In the genomic region with DNA sequence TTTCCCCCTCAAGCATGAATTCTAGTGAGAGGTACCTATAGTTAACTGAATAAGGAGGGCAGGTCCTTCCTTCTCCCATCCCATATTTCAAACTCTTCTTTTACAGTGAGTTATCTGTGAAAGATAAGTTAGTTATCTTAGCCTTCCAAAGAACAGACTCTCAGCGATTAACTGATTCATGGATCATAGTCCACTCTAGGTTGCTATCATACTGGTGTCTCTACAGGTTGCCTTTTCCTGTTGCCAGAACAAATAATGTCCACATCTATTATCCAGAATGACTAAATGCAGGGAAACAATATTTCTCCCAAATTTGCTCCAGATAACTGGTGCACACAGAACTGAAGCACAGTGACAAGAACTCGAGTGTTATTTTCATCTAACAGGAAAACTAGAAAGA, we compare ENCODE assay signal across 1 cellular context.
TF ChIP-seq lines count a peak whose summit lies in the region.

No MANE protein-coding gene starts in this region.

TF ChIP-seq in liver, 16 proteins besides CTCF, POLR2A, EP300 and RAD21 (continued from another document):
- peak in 1 of 2 donors; percentile 57 for TF ChIP-seq JUND (IDR thresholded peaks at IDR 0.05)
